8 cellular contexts compared by ENCODE assay signal in genomic region chr6:37171141-37171969, GRCh38. TPM values are rescaled to one million over a fixed set of nuclear protein-coding genes. Genes with fewer than 3 reads are reported as not detected.
DNase-seq lines count a peak whose midpoint lies in the region; ATAC-seq, FAIRE-seq and TF ChIP-seq lines count a peak whose summit lies in the region.

No MANE protein-coding gene starts in this region.

- H3K9me3 Mint-ChIP-seq in Caco-2 (ENCODE audit: unreplicated experiment) (no peaks in the 10 kb centered on the region), type B pancreatic cell (no peaks in the 10 kb centered on the region)
- H3K9me3 Mint-ChIP-seq in activated CD8-positive, alpha-beta T cell treated with anti-CD3 and anti-CD28 coated beads, Interleukin-2, amount 10 ng/mL, durations not matched to agents 7 days and 5 days (ENCODE audit: insufficient read depth), result no peaks in the 10 kb centered on the region

- TF ChIP-seq CTCF in Caco-2 (IDR thresholded peaks at IDR 0.05; ENCODE audit: insufficient read depth in 1 of 2, low read depth in 1 of 2, low read length in 1 of 2, severe bottlenecking in 1 of 2, unreplicated experiment in 1 of 2) (no peak), LNCaP clone FGC (IDR thresholded peaks at IDR 0.05; ENCODE audit: control insufficient read depth, extremely low read depth, insufficient read depth) (no peak), type B pancreatic cell (conservative IDR thresholded peaks at IDR 0.05) (no peak)

- POLR2A ChIA-PET in Caco-2 (lab: Charles Lee), result interaction anchor here (0.5 to 3.4 kb wide), 12 partner anchors 14 to 153 kb away, joined by 3 to 28 read pairs (median 4); no protein-coding TSS in a partner anchor
- POLR2A ChIA-PET in activated CD8-positive, alpha-beta T cell treated with anti-CD3 and anti-CD28 coated beads, Interleukin-2, amount 10 ng/mL, durations not matched to agents 7 days and 5 days (lab: Charles Lee), result interaction anchor here (0.6 to 11.4 kb wide), 27 partner anchors 10 to 575 kb away, joined by 3 to 574 read pairs (median 6); partner anchors contain the start of genes CMTR1, MTCH1, TBC1D22B and TMEM217

- H3K4me1 ChIP-seq in Caco-2, result peaks cover 10% of the 10 kb centered on the region

- FAIRE-seq in GM19239 (lab: Jason Lieb, UNC), result no peak

- H3K27ac Mint-ChIP-seq in Caco-2 (ENCODE audit: unreplicated experiment) (peak overlapping the region; percentile 95), type B pancreatic cell (peak overlapping the region; percentile 96)
- H3K27ac Mint-ChIP-seq in activated CD8-positive, alpha-beta T cell treated with anti-CD3 and anti-CD28 coated beads, Interleukin-2, amount 10 ng/mL, durations not matched to agents 7 days and 5 days, result peak overlapping the region; percentile 99

- H3K36me3 ChIP-seq in Caco-2 (ENCODE audit: control insufficient read depth, insufficient read depth, low read length), result peaks cover 6% of the 10 kb centered on the region

- no peaks in the 10 kb centered on the region for H3K9me3 ChIP-seq in Caco-2

- H3K4me3 ChIP-seq in Caco-2 (ENCODE audit: low read depth, low read length) (peak overlapping the region; percentile 82), LNCaP clone FGC (ENCODE audit: low read depth, low read length) (peak overlapping the region; percentile 74)

- CTCF ChIA-PET in Caco-2 (lab: Charles Lee), result interaction anchor here (0.6 to 3.3 kb wide), 20 partner anchors 35 to 320 kb away, joined by 3 to 19 read pairs (median 5); no protein-coding TSS in a partner anchor
- CTCF ChIA-PET in activated CD8-positive, alpha-beta T cell treated with anti-CD3 and anti-CD28 coated beads, Interleukin-2, amount 10 ng/mL, durations not matched to agents 7 days and 5 days (lab: Charles Lee), result interaction anchor here (1.0 to 18.8 kb wide), 13 partner anchors 11 to 405 kb away, joined by 3 to 584 read pairs (median 10); partner anchors contain the start of gene MTCH1

- H3K36me3 Mint-ChIP-seq in Caco-2 (ENCODE audit: insufficient read depth, unreplicated experiment), result peaks cover 66% of the 10 kb centered on the region
- H3K36me3 Mint-ChIP-seq in activated CD8-positive, alpha-beta T cell treated with anti-CD3 and anti-CD28 coated beads, Interleukin-2, amount 10 ng/mL, durations not matched to agents 7 days and 5 days (ENCODE audit: low read depth), result peaks cover 59% of the 10 kb centered on the region
- H3K36me3 Mint-ChIP-seq in type B pancreatic cell, result peaks cover 24% of the 10 kb centered on the region

- H3K27me3 ChIP-seq in Caco-2 (replicated peaks; ENCODE audit: control insufficient read depth, insufficient read depth, low read length), result no peaks in the 10 kb centered on the region

- intact Hi-C loops in Caco-2 (cut with micrococcal nuclease; ENCODE audit: unreplicated experiment), result no loop called here

- DNase-seq in Caco-2, result peak; percentile 38 to 39
- no peak for DNase-seq in LNCaP clone FGC (ENCODE audit: low read depth)
- peak; percentile 58 for DNase-seq in activated CD8-positive, alpha-beta T cell treated with anti-CD3 and anti-CD28 coated beads, Interleukin-2, amount 10 ng/mL, durations not matched to agents 7 days and 5 days
- peak; percentile 75 to 84 for DNase-seq in erythroblast (lab: John Stamatoyannopoulos, UW)
- DNase-seq in myocyte (ENCODE audit: low read depth), result peak; percentile 25
- DNase-seq in type B pancreatic cell (ENCODE audit: extremely low spot score, unreplicated experiment), result no peak
- DNase-seq in GM19239 (ENCODE audit: insufficient read length, low spot score), result no peak

- no peak for TF ChIP-seq POLR2A in erythroblast (IDR thresholded peaks at IDR 0.05; ENCODE audit: low read length)

- H3K4me3 Mint-ChIP-seq in Caco-2 (ENCODE audit: unreplicated experiment), result peak overlapping the region; percentile 88
- H3K4me3 Mint-ChIP-seq in activated CD8-positive, alpha-beta T cell treated with anti-CD3 and anti-CD28 coated beads, Interleukin-2, amount 10 ng/mL, durations not matched to agents 7 days and 5 days, result peak overlapping the region; percentile 100
- H3K4me3 Mint-ChIP-seq in type B pancreatic cell, result peak overlapping the region; percentile 92

- ATAC-seq in activated CD8-positive, alpha-beta T cell treated with anti-CD3 and anti-CD28 coated beads, Interleukin-2, amount 10 ng/mL, durations not matched to agents 7 days and 5 days, result no peak
- no peak for ATAC-seq in GM21526 (IDR thresholded peaks at IDR 0.05; ENCODE audit: low FRiP score, unreplicated experiment)

- TSS peak; percentile 95 for BruUV-seq in Caco-2 (replicated peaks; lab: Mats Ljungman, UMichigan)

- H3K27me3 Mint-ChIP-seq in Caco-2 (ENCODE audit: insufficient read depth, unreplicated experiment), result no peaks in the 10 kb centered on the region
- peaks cover 4% of the 10 kb centered on the region for H3K27me3 Mint-ChIP-seq in activated CD8-positive, alpha-beta T cell treated with anti-CD3 and anti-CD28 coated beads, Interleukin-2, amount 10 ng/mL, durations not matched to agents 7 days and 5 days (ENCODE audit: low read depth)
- no peaks in the 10 kb centered on the region for H3K27me3 Mint-ChIP-seq in type B pancreatic cell

- H3K4me1 Mint-ChIP-seq in Caco-2 (ENCODE audit: low read depth, unreplicated experiment), result peaks cover 14% of the 10 kb centered on the region
- peaks cover 44% of the 10 kb centered on the region for H3K4me1 Mint-ChIP-seq in activated CD8-positive, alpha-beta T cell treated with anti-CD3 and anti-CD28 coated beads, Interleukin-2, amount 10 ng/mL, durations not matched to agents 7 days and 5 days (ENCODE audit: low read depth)
- peaks cover 26% of the 10 kb centered on the region for H3K4me1 Mint-ChIP-seq in type B pancreatic cell (ENCODE audit: unreplicated experiment)

RNA-seq across cellular contexts. Expression of gene PIM1, which starts 1.4 kb away (rescaled TPM):
- 43.8 and 48.3 TPM in 2 replicates for total RNA-seq in Caco-2 (2022)
- 100 to 1,000 TPM; 432 to 449 TPM for total RNA-seq in activated CD8-positive, alpha-beta T cell treated with anti-CD3 and anti-CD28 coated beads, Interleukin-2, amount 10 ng/mL, durations not matched to agents 7 days and 5 days
- total RNA-seq in myocyte, result 3.0 and 4.6 TPM in 2 replicates
- polyA plus RNA-seq in myocyte (2012), result 6.6 TPM
- total RNA-seq in type B pancreatic cell (ENCODE audit: low replicate concordance), result 41.5 and 74.2 TPM in 2 replicates

Comparison
In these comparisons a context has a peak if more than half of its experiments do, and no peak if none do; other contexts are left out.
1. DNase-seq: peak in Caco-2 (2 of 2), activated CD8-positive, alpha-beta T cell treated with anti-CD3 and anti-CD28 coated beads, Interleukin-2, amount 10 ng/mL, durations not matched to agents 7 days and 5 days (single experiment), erythroblast (2 of 2) and myocyte (single experiment); none in LNCaP clone FGC (single experiment), type B pancreatic cell (single experiment) and GM19239 (single experiment).
2. Peak in every context shown above with its lines, with median percentiles within 50 percentile points of each other: H3K27ac Mint-ChIP-seq and H3K4me3 Mint-ChIP-seq.